14 cellular contexts compared by ENCODE assay signal in genomic region chr22:23239429-23239828, GRCh38. TPM values are rescaled to one million over a fixed set of nuclear protein-coding genes. Genes with fewer than 3 reads are reported as not detected.
DNase-seq lines count a peak whose midpoint lies in the region; ATAC-seq, FAIRE-seq and TF ChIP-seq lines count a peak whose summit lies in the region.
"Had no signal": no experiment of that assay in that cellular context is flagged by ENCODE, and none has a peak within 500 bp of the region (broad histone marks: within the 10 kb centered on the region; RNA-seq: fewer than 3 reads in every experiment).

No MANE protein-coding gene starts in this region.

- H3K79me2 ChIP-seq in K562 (ENCODE audit: control insufficient read depth, insufficient read depth, low read length): peaks cover 90% of the 10 kb centered on the region

- no peak for TF ChIP-seq EP300 in K562 (IDR thresholded peaks at IDR 0.05; ENCODE audit: low read length)

- H2AFZ ChIP-seq in K562 (ENCODE audit: low read depth, low read length): no peak overlapping the region

- in situ Hi-C loops in K562 (cut with MboI): no loop called here

- H3K9me1 ChIP-seq in K562 (ENCODE audit: control insufficient read depth, insufficient read depth, low read length): peaks cover 50% of the 10 kb centered on the region

- no peaks in the 10 kb centered on the region for H3K9me3 ChIP-seq in CD8-positive, alpha-beta T cell (ENCODE audit: low read length)
- H3K9me3 ChIP-seq in K562 (replicated peaks; ENCODE audit: control insufficient read depth, insufficient read depth, low read depth, low read length): peaks cover 8% of the 10 kb centered on the region

- peaks cover 68% of the 10 kb centered on the region for H3K4me1 ChIP-seq in CD8-positive, alpha-beta T cell (ENCODE audit: insufficient read depth, low read length)
- peaks cover 22 to 46% of the 10 kb centered on the region in 2 experiments for H3K4me1 ChIP-seq in K562 (replicated peaks in 1 of 2; ENCODE audit: control insufficient read depth in 2 of 2, insufficient read depth in 2 of 2, low read length in 2 of 2)

- WGBS in K562 (ENCODE audit: insufficient coverage, low coverage, missing lambda C conversion rate): 87% methylated on average over 2 of the region's 2 CpGs

- no peak overlapping the region for H3K4me3 ChIP-seq in CD8-positive, alpha-beta T cell (ENCODE audit: low read depth, low read length)
- H3K4me3 ChIP-seq in K562: no peak overlapping the region

- no peak for FAIRE-seq in K562 (lab: Jason Lieb, UNC)

- H3K27me3 ChIP-seq in CD8-positive, alpha-beta T cell (ENCODE audit: insufficient read depth, low read length): no peaks in the 10 kb centered on the region
- H3K27me3 ChIP-seq in K562 (ENCODE audit: control insufficient read depth in 2 of 2, insufficient read depth in 2 of 2, low read length in 2 of 2): no peaks in the 10 kb centered on the region

- H4K20me1 ChIP-seq in K562 (replicated peaks; ENCODE audit: control insufficient read depth, insufficient read depth, low read length): peaks cover 70% of the 10 kb centered on the region

- no peak for TF ChIP-seq CTCF in CD8-positive, alpha-beta T cell (IDR thresholded peaks at IDR 0.05)
- TF ChIP-seq CTCF in K562 (IDR thresholded peaks at IDR 0.05 in 2 of 3, conservative IDR thresholded peaks at IDR 0.05 in 1 of 3; ENCODE audit: insufficient read depth in 2 of 3, low read depth in 1 of 3, low read length in 3 of 3) (no peak), nephron progenitor cell (IDR thresholded peaks at IDR 0.05) (no peak)

- intact Hi-C loops in activated CD4-positive, alpha-beta T cell treated with anti-CD3 and anti-CD28 coated beads for 36 hours (cut with DNase I, micrococcal nuclease): no loop called here
- intact Hi-C loops in CD8-positive, alpha-beta T cell (cut with DNase I, micrococcal nuclease): no loop called here
- intact Hi-C loops in K562 (cut with micrococcal nuclease): no loop called here
- intact Hi-C loops in activated T-helper 2 cell treated with anti-CD3 and anti-CD28 coated beads, Interferon-gamma antibody, Interleukin-2, Interleukin-4, amounts not matched to agents 10 μg/mL and 5 μg/mL and 100 μg/mL, durations not matched to agents 14 hours and 24 hours and 36 hours (cut with micrococcal nuclease): no loop called here

- no TSS peak for BruUV-seq in K562 (replicated peaks; lab: Mats Ljungman, UMichigan)

- ATAC-seq in activated CD4-positive, alpha-beta T cell treated with anti-CD3 and anti-CD28 coated beads for 36 hours: no peak
- no peak for ATAC-seq in CD8-positive, alpha-beta T cell
- ATAC-seq in K562 (no peak), naive B cell (ENCODE audit: low read depth in 2 of 2) (no peak)

- CTCF ChIA-PET in activated CD4-positive, alpha-beta T cell treated with anti-CD3 and anti-CD28 coated beads for 36 hours (lab: Charles Lee): interaction anchor here (0.6 kb wide), 1 partner anchor 351 kb away, joined by 3 read pairs; no protein-coding TSS in a partner anchor
- CTCF ChIA-PET in activated CD4-positive, alpha-beta T cell treated with anti-CD3 and anti-CD28 coated beads, Interleukin-2, amount 10 ng/mL, durations not matched to agents 7 days and 5 days (lab: Charles Lee): interaction anchor here (1.0 kb wide), 1 partner anchor 61 kb away, joined by 3 read pairs; no protein-coding TSS in a partner anchor
- CTCF ChIA-PET in CD8-positive, alpha-beta T cell (lab: Charles Lee): interaction anchor here (0.8 kb wide), 1 partner anchor 61 kb away, joined by 3 read pairs; no protein-coding TSS in a partner anchor
- CTCF ChIA-PET in K562 (lab: Yijun Ruan, JAX; ENCODE audit: low intra/inter-chr PET ratio): no interaction called here

- H3K4me3 Mint-ChIP-seq in activated CD4-positive, alpha-beta T cell treated with anti-CD3 and anti-CD28 coated beads for 36 hours: no peak overlapping the region
- no peak overlapping the region for H3K4me3 Mint-ChIP-seq in activated CD4-positive, alpha-beta T cell treated with anti-CD3 and anti-CD28 coated beads, Interleukin-2, amount 10 ng/mL, durations not matched to agents 7 days and 5 days
- no peak overlapping the region for H3K4me3 Mint-ChIP-seq in CD8-positive, alpha-beta T cell
- no peak overlapping the region for H3K4me3 Mint-ChIP-seq in naive B cell
- no peak overlapping the region for H3K4me3 Mint-ChIP-seq in nephron progenitor cell
- no peak overlapping the region for H3K4me3 Mint-ChIP-seq in activated T-helper 2 cell treated with anti-CD3 and anti-CD28 coated beads, Interferon-gamma antibody, Interleukin-2, Interleukin-4, amounts not matched to agents 10 μg/mL and 5 μg/mL and 100 μg/mL, durations not matched to agents 14 hours and 24 hours and 36 hours (ENCODE audit: low read depth)

- H3K36me3 Mint-ChIP-seq in activated CD4-positive, alpha-beta T cell treated with anti-CD3 and anti-CD28 coated beads for 36 hours (ENCODE audit: low read depth): peaks cover 19% of the 10 kb centered on the region
- H3K36me3 Mint-ChIP-seq in activated CD4-positive, alpha-beta T cell treated with anti-CD3 and anti-CD28 coated beads, Interleukin-2, amount 10 ng/mL, durations not matched to agents 7 days and 5 days (ENCODE audit: low read depth): peaks cover 9% of the 10 kb centered on the region
- H3K36me3 Mint-ChIP-seq in CD8-positive, alpha-beta T cell: peaks cover 10% of the 10 kb centered on the region
- H3K36me3 Mint-ChIP-seq in naive B cell: peaks cover 0 to 8% of the 10 kb centered on the region in 2 donors
- peaks cover 13% of the 10 kb centered on the region for H3K36me3 Mint-ChIP-seq in nephron progenitor cell (ENCODE audit: low read depth)
- H3K36me3 Mint-ChIP-seq in activated T-helper 2 cell treated with anti-CD3 and anti-CD28 coated beads, Interferon-gamma antibody, Interleukin-2, Interleukin-4, amounts not matched to agents 10 μg/mL and 5 μg/mL and 100 μg/mL, durations not matched to agents 14 hours and 24 hours and 36 hours (ENCODE audit: low read depth): peaks cover 7% of the 10 kb centered on the region

- no peak for DNase-seq in activated CD4-positive, alpha-beta T cell treated with anti-CD3 and anti-CD28 coated beads for 36 hours
- no peak for DNase-seq in activated CD4-positive, alpha-beta T cell treated with anti-CD3 and anti-CD28 coated beads, Interleukin-2, amount 10 ng/mL, durations not matched to agents 7 days and 5 days
- no peak for DNase-seq in CD8-positive, alpha-beta T cell
- no peak for DNase-seq in K562 (ENCODE audit: extremely low read depth in 1 of 4, low spot score in 3 of 4)
- no peak for DNase-seq in naive B cell
- no peak for DNase-seq in nephron progenitor cell
- no peak for DNase-seq in activated T-helper 2 cell treated with anti-CD3 and anti-CD28 coated beads, Interferon-gamma antibody, Interleukin-2, Interleukin-4, amounts not matched to agents 10 μg/mL and 5 μg/mL and 100 μg/mL, durations not matched to agents 14 hours and 24 hours and 36 hours (ENCODE audit: low spot score)
- no peak for DNase-seq in NCI-H1694 (lab: John Stamatoyannopoulos, UW)
- DNase-seq: HCEC 1CT, NCI-H1436 treated with DMSO at 0.1 percent for 48 hours, NCI-H2081 treated with DMSO at 0.1 percent for 48 hours, NCI-H2227 treated with DMSO at 0.1 percent for 48 hours, NCI-H524 treated with DMSO at 0.1 percent for 48 hours had no signal

- H3K27ac ChIP-seq in CD8-positive, alpha-beta T cell (ENCODE audit: low read depth, low read length): no peak overlapping the region
- H3K27ac ChIP-seq in K562 (ENCODE audit: extremely low read depth, low read depth, low read length): no peak overlapping the region
- H3K27ac ChIP-seq: 22Rv1 had no signal

- TF ChIP-seq RAD21 in K562 (CRISPR knock-in tag; conservative IDR thresholded peaks at IDR 0.05 in 1 of 2, IDR thresholded peaks at IDR 0.05 in 1 of 2): no peak

- peaks cover 3% of the 10 kb centered on the region for H3K9me3 Mint-ChIP-seq in activated CD4-positive, alpha-beta T cell treated with anti-CD3 and anti-CD28 coated beads for 36 hours (ENCODE audit: low read depth)
- peaks cover 7% of the 10 kb centered on the region for H3K9me3 Mint-ChIP-seq in activated CD4-positive, alpha-beta T cell treated with anti-CD3 and anti-CD28 coated beads, Interleukin-2, amount 10 ng/mL, durations not matched to agents 7 days and 5 days
- H3K9me3 Mint-ChIP-seq in CD8-positive, alpha-beta T cell: no peaks in the 10 kb centered on the region
- H3K9me3 Mint-ChIP-seq in naive B cell: peaks cover 0 to 2% (median 0%) of the 10 kb centered on the region in 7 donors
- peaks cover 4% of the 10 kb centered on the region for H3K9me3 Mint-ChIP-seq in nephron progenitor cell
- no peaks in the 10 kb centered on the region for H3K9me3 Mint-ChIP-seq in activated T-helper 2 cell treated with anti-CD3 and anti-CD28 coated beads, Interferon-gamma antibody, Interleukin-2, Interleukin-4, amounts not matched to agents 10 μg/mL and 5 μg/mL and 100 μg/mL, durations not matched to agents 14 hours and 24 hours and 36 hours

- no peak for TF ChIP-seq POLR2A in K562 (conservative IDR thresholded peaks at IDR 0.05)

- peaks cover 89% of the 10 kb centered on the region for H3K4me1 Mint-ChIP-seq in activated CD4-positive, alpha-beta T cell treated with anti-CD3 and anti-CD28 coated beads for 36 hours
- peaks cover 69% of the 10 kb centered on the region for H3K4me1 Mint-ChIP-seq in activated CD4-positive, alpha-beta T cell treated with anti-CD3 and anti-CD28 coated beads, Interleukin-2, amount 10 ng/mL, durations not matched to agents 7 days and 5 days
- H3K4me1 Mint-ChIP-seq in CD8-positive, alpha-beta T cell (ENCODE audit: low read depth): peaks cover 70% of the 10 kb centered on the region
- H3K4me1 Mint-ChIP-seq in naive B cell: peaks cover 43 to 67% (median 62%) of the 10 kb centered on the region in 3 donors
- peaks cover 65% of the 10 kb centered on the region for H3K4me1 Mint-ChIP-seq in nephron progenitor cell
- peaks cover 41% of the 10 kb centered on the region for H3K4me1 Mint-ChIP-seq in activated T-helper 2 cell treated with anti-CD3 and anti-CD28 coated beads, Interferon-gamma antibody, Interleukin-2, Interleukin-4, amounts not matched to agents 10 μg/mL and 5 μg/mL and 100 μg/mL, durations not matched to agents 14 hours and 24 hours and 36 hours (ENCODE audit: low read depth)

- POLR2A ChIA-PET in activated CD4-positive, alpha-beta T cell treated with anti-CD3 and anti-CD28 coated beads for 36 hours (lab: Charles Lee): no interaction called here
- POLR2A ChIA-PET in activated CD4-positive, alpha-beta T cell treated with anti-CD3 and anti-CD28 coated beads, Interleukin-2, amount 10 ng/mL, durations not matched to agents 7 days and 5 days (lab: Charles Lee): no interaction called here
- POLR2A ChIA-PET in CD8-positive, alpha-beta T cell (lab: Charles Lee): no interaction called here
- POLR2A ChIA-PET in K562 (lab: Yijun Ruan, JAX): interaction anchor here (17.9 to 80.1 kb wide), 2 partner anchors 8 to 53 kb away, joined by 351 to 3476 read pairs; partner anchors contain the start of genes BCR and RAB36

- no peak overlapping the region for H3K4me2 ChIP-seq in K562 (ENCODE audit: insufficient read depth, low read length)

- H3K27me3 Mint-ChIP-seq in activated CD4-positive, alpha-beta T cell treated with anti-CD3 and anti-CD28 coated beads for 36 hours: no peaks in the 10 kb centered on the region
- no peaks in the 10 kb centered on the region for H3K27me3 Mint-ChIP-seq in activated CD4-positive, alpha-beta T cell treated with anti-CD3 and anti-CD28 coated beads, Interleukin-2, amount 10 ng/mL, durations not matched to agents 7 days and 5 days
- no peaks in the 10 kb centered on the region for H3K27me3 Mint-ChIP-seq in CD8-positive, alpha-beta T cell (ENCODE audit: low read depth)
- H3K27me3 Mint-ChIP-seq in naive B cell (no peaks in the 10 kb centered on the region), nephron progenitor cell (ENCODE audit: low read depth, poor library complexity) (peaks cover 6% of the 10 kb centered on the region)
- H3K27me3 Mint-ChIP-seq in activated T-helper 2 cell treated with anti-CD3 and anti-CD28 coated beads, Interferon-gamma antibody, Interleukin-2, Interleukin-4, amounts not matched to agents 10 μg/mL and 5 μg/mL and 100 μg/mL, durations not matched to agents 14 hours and 24 hours and 36 hours (ENCODE audit: low read depth): no peaks in the 10 kb centered on the region

- peak overlapping the region; percentile 4 for H3K27ac Mint-ChIP-seq in activated CD4-positive, alpha-beta T cell treated with anti-CD3 and anti-CD28 coated beads for 36 hours
- no peak overlapping the region for H3K27ac Mint-ChIP-seq in activated CD4-positive, alpha-beta T cell treated with anti-CD3 and anti-CD28 coated beads, Interleukin-2, amount 10 ng/mL, durations not matched to agents 7 days and 5 days
- peak overlapping the region; percentile 45 for H3K27ac Mint-ChIP-seq in CD8-positive, alpha-beta T cell
- H3K27ac Mint-ChIP-seq in naive B cell: peak overlapping the region in 4 of 6 donors; percentile 7 to 72 (median 59)
- no peak overlapping the region for H3K27ac Mint-ChIP-seq in nephron progenitor cell
- H3K27ac Mint-ChIP-seq in activated T-helper 2 cell treated with anti-CD3 and anti-CD28 coated beads, Interferon-gamma antibody, Interleukin-2, Interleukin-4, amounts not matched to agents 10 μg/mL and 5 μg/mL and 100 μg/mL, durations not matched to agents 14 hours and 24 hours and 36 hours: no peak overlapping the region

- H3K36me3 ChIP-seq in CD8-positive, alpha-beta T cell (ENCODE audit: insufficient read depth, low read length): no peaks in the 10 kb centered on the region
- H3K36me3 ChIP-seq in K562 (ENCODE audit: control insufficient read depth, insufficient read depth, low read length): peaks cover 9% of the 10 kb centered on the region; the same call in 2 of the 3 replicates

- no peak overlapping the region for H3K9ac ChIP-seq in K562 (ENCODE audit: insufficient read depth in 1 of 2, low read depth in 2 of 2, low read length in 2 of 2)

RNA-seq across cellular contexts. Expression of gene BCR, which starts 59.1 kb away (rescaled TPM):
- total RNA-seq in activated CD4-positive, alpha-beta T cell treated with anti-CD3 and anti-CD28 coated beads for 36 hours: 10 to 100 TPM; 45.5 to 58.0 TPM
- 10 to 100 TPM; 45.6 to 48.1 TPM for total RNA-seq in activated CD4-positive, alpha-beta T cell treated with anti-CD3 and anti-CD28 coated beads, Interleukin-2, amount 10 ng/mL, durations not matched to agents 7 days and 5 days
- total RNA-seq in CD8-positive, alpha-beta T cell: 10 to 100 TPM; 72.1 to 78.5 TPM
- total RNA-seq in K562 (2011; cell fraction: chromatin; rRNA removed; ENCODE audit: low replicate concordance): 234 and 446 TPM in 2 replicates
- total RNA-seq in K562 (2011; cell fraction: nucleolus; rRNA removed): 279 and 314 TPM in 2 replicates
- total RNA-seq in K562 (2011; cell fraction: nucleoplasm; rRNA removed): 196 and 222 TPM in 2 replicates
- total RNA-seq in K562 (2014; rRNA removed) (81.7 and 100 TPM in 2 replicates), K562 (2014; rRNA removed; fragmentation: Illumina TruSeq; extraction: Trizol) (27.5 and 45.6 TPM in 2 replicates), K562 (2015; rRNA removed; fragmentation: Illumina TruSeq; extraction: Trizol) (65.7 and 68.4 TPM in 2 replicates), K562 (2021) (144 and 150 TPM in 2 replicates)
- polyA plus RNA-seq in K562 (2011; rRNA removed) (20.9 and 36.8 TPM in 2 replicates), K562 (2014; fragmentation: Illumina TruSeq; extraction: Trizol) (45.8 and 60.4 TPM in 2 replicates), K562 (2014; fragmentation: Nextera tagmentation; extraction: Ambion mirVana) (under 1 TPM; 0.41 to 0.70 TPM), K562 (2014; rRNA removed) (34.9 and 36.1 TPM in 2 replicates), naive B cell (ENCODE audit: low read depth in 6 of 6) (10 to 100 TPM in 1 of 6 donors, 1 to 10 TPM in 4, not detected in 1; 2.6 to 12.1 (median 4.0) TPM)
- 26.4 and 31.1 TPM in 2 replicates for polyA plus RNA-seq in K562 (2011; cell fraction: cytosol; rRNA removed)
- polyA plus RNA-seq in K562 (2011; cell fraction: nucleus; rRNA removed): 57.9 and 76.9 TPM in 2 replicates
- polyA plus RNA-seq in K562 (2012): 73.9 and 75.3 TPM in 2 replicates
- polyA minus RNA-seq in K562 (2011; rRNA and poly(A)+ RNA removed): 113 and 124 TPM in 2 replicates
- 132 and 181 TPM in 2 replicates for polyA minus RNA-seq in K562 (2011; cell fraction: cytosol; rRNA and poly(A)+ RNA removed)
- polyA minus RNA-seq in K562 (2011; cell fraction: nucleus; rRNA and poly(A)+ RNA removed): 138 and 300 TPM in 2 replicates
- 32.0 and 36.0 TPM in 2 replicates for total RNA-seq in activated T-helper 2 cell treated with anti-CD3 and anti-CD28 coated beads, Interferon-gamma antibody, Interleukin-2, Interleukin-4, amounts not matched to agents 10 μg/mL and 5 μg/mL and 100 μg/mL, durations not matched to agents 14 hours and 24 hours and 36 hours

Comparison
In these comparisons a context has a peak if more than half of its experiments do, and no peak if none do; other contexts are left out.
1. H3K27ac Mint-ChIP-seq: peak in activated CD4-positive, alpha-beta T cell treated with anti-CD3 and anti-CD28 coated beads for 36 hours (single experiment), CD8-positive, alpha-beta T cell (single experiment) and naive B cell (4 of 6); none in activated CD4-positive, alpha-beta T cell treated with anti-CD3 and anti-CD28 coated beads, Interleukin-2, amount 10 ng/mL, durations not matched to agents 7 days and 5 days (single experiment), nephron progenitor cell (single experiment) and activated T-helper 2 cell treated with anti-CD3 and anti-CD28 coated beads, Interferon-gamma antibody, Interleukin-2, Interleukin-4, amounts not matched to agents 10 μg/mL and 5 μg/mL and 100 μg/mL, durations not matched to agents 14 hours and 24 hours and 36 hours (single experiment).